Comparison of ENCODE assay signal across 22 cellular contexts in the genomic region with DNA sequence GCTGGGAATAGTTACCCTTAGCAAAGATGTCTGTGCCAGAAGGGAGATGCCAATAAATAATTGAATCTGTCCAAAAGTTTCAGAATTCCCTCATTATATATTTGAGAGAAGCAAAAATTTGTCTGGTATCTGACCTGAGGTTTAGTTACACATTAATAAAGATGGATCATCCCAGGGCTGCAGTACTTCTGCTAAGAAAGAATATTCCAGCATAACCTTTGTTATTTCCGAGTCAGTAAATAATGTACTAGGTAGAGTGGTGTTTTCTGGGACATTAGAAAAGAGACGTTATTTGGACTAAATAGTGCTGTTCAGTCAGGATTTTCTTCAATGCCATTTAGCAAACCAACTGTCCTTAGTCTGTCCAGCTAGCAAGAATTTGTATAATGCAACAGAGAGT. TPM values are rescaled to one million over a fixed set of nuclear protein-coding genes. Genes with fewer than 3 reads are reported as not detected.
DNase-seq lines count a peak whose midpoint lies in the region; ATAC-seq and TF ChIP-seq lines count a peak whose summit lies in the region.
"Had no signal": no experiment of that assay in that cellular context is flagged by ENCODE, and none has a peak within 500 bp of the region (broad histone marks: within the 10 kb centered on the region; RNA-seq: fewer than 3 reads in every experiment).

No MANE protein-coding gene starts in this region.

- H3K27ac ChIP-seq in esophagus muscularis mucosa (replicated peaks in 1 of 4) (peak overlapping the region; percentile 18 to 75 (median 72)), muscle layer of duodenum (ENCODE audit: low read length) (peak overlapping the region; percentile 41), transverse colon (peak overlapping the region; percentile 57 to 70 (median 63))
- H3K27ac ChIP-seq: C4-2B, neural progenitor cell, suprapubic skin had no signal

- H3K4me3 Mint-ChIP-seq in T-helper 17 cell = no peak overlapping the region
- H3K4me3 Mint-ChIP-seq: activated naive CD8-positive, alpha-beta T cell; neural progenitor cell had no signal

- WGBS in esophagus muscularis mucosa = 47% methylated on average over 2 of the region's 2 CpGs
- 44 to 50% methylated on average over 2 of the region's 2 CpGs for WGBS in transverse colon (ENCODE audit: low coverage in 1 of 2), 2 donors

- H3K4me1 Mint-ChIP-seq in T-helper 17 cell = peaks cover 40% of the 10 kb centered on the region

- H3K27ac Mint-ChIP-seq in T-helper 17 cell = peak overlapping the region; percentile 14
- H3K27ac Mint-ChIP-seq: neural progenitor cell had no signal

- TF ChIP-seq CTCF in esophagus muscularis mucosa (IDR thresholded peaks at IDR 0.05) (no peak), transverse colon (IDR thresholded peaks at IDR 0.05) (no peak)

- no peaks in the 10 kb centered on the region for H3K36me3 Mint-ChIP-seq in T-helper 17 cell (ENCODE audit: low read depth)
- H3K36me3 Mint-ChIP-seq: activated naive CD8-positive, alpha-beta T cell had no signal

- H3K9me3 ChIP-seq in T-helper 17 cell (ENCODE audit: control insufficient read depth, low read length, poor library complexity, severe bottlenecking) = no peaks in the 10 kb centered on the region
- H3K9me3 ChIP-seq in esophagus muscularis mucosa = no peaks in the 10 kb centered on the region
- H3K9me3 ChIP-seq in muscle layer of duodenum (ENCODE audit: control insufficient read depth in 1 of 2, low read length in 2 of 2) = no peaks in the 10 kb centered on the region
- no peaks in the 10 kb centered on the region for H3K9me3 ChIP-seq in transverse colon
- H3K9me3 ChIP-seq: right atrium auricular region, SK-N-SH, suprapubic skin had no signal

- ATAC-seq in T-helper 17 cell = no peak
- ATAC-seq: HCT116 had no signal

- H3K4me1 ChIP-seq in esophagus muscularis mucosa (peaks cover 90 to 97% (median 96%) of the 10 kb centered on the region in 4 donors), muscle layer of duodenum (ENCODE audit: control insufficient read depth in 1 of 2, insufficient read depth in 2 of 2, low read length in 2 of 2) (peaks cover 34 to 70% of the 10 kb centered on the region in 2 donors), transverse colon (peaks cover 55 to 96% (median 67%) of the 10 kb centered on the region in 4 donors)

- in situ Hi-C loops in transverse colon (cut with MboI; ENCODE audit: low pct_ligation_motif_present in 1 of 4, low pct_unique_long_range_greater_than_20kb in 1 of 4, low sequenced_read_pairs in 3 of 4) = no loop called here

- H3K36me3 ChIP-seq in esophagus muscularis mucosa = no peaks in the 10 kb centered on the region
- H3K36me3 ChIP-seq in muscle layer of duodenum (ENCODE audit: control insufficient read depth in 1 of 2, insufficient read depth in 2 of 2, low read length in 2 of 2) = no peaks in the 10 kb centered on the region
- H3K36me3 ChIP-seq in transverse colon = no peaks in the 10 kb centered on the region
- H3K36me3 ChIP-seq: neural progenitor cell, right atrium auricular region had no signal

- H3K27me3 ChIP-seq in esophagus muscularis mucosa = no peaks in the 10 kb centered on the region
- H3K27me3 ChIP-seq in muscle layer of duodenum (ENCODE audit: low read depth, low read length) = no peaks in the 10 kb centered on the region
- H3K27me3 ChIP-seq in transverse colon = no peaks in the 10 kb centered on the region
- H3K27me3 ChIP-seq: neural progenitor cell, right atrium auricular region, suprapubic skin had no signal

- intact Hi-C loops in esophagus muscularis mucosa (cut with DNase I) = no loop called here
- intact Hi-C loops in transverse colon (cut with DNase I; ENCODE audit: low total_unique reads) = loop anchor here (10.0 kb wide), 1 partner anchor 105 kb away; no protein-coding TSS in a partner anchor

- TF ChIP-seq POLR2A in esophagus muscularis mucosa (IDR thresholded peaks at IDR 0.05; ENCODE audit: low read depth) (no peak), transverse colon (IDR thresholded peaks at IDR 0.05) (no peak)

- TF ChIP-seq EP300 in esophagus muscularis mucosa (IDR thresholded peaks at IDR 0.05) (no peak), transverse colon (IDR thresholded peaks at IDR 0.05; ENCODE audit: low read depth) (no peak)

- H3K4me3 ChIP-seq in esophagus muscularis mucosa (no peak overlapping the region), muscle layer of duodenum (ENCODE audit: low read depth in 1 of 2, low read length in 2 of 2) (no peak overlapping the region), transverse colon (no peak overlapping the region)
- H3K4me3 ChIP-seq: neural progenitor cell, suprapubic skin had no signal

- H3K27me3 Mint-ChIP-seq in T-helper 17 cell = no peaks in the 10 kb centered on the region
- H3K27me3 Mint-ChIP-seq: activated naive CD8-positive, alpha-beta T cell had no signal

- DNase-seq in T-helper 17 cell = no peak
- DNase-seq in esophagus muscularis mucosa (ENCODE audit: extremely low spot score) = no peak
- no peak for DNase-seq in transverse colon
- no peak for DNase-seq in NOMO-1 (lab: John Stamatoyannopoulos, UW; ENCODE audit: unreplicated experiment in 2 of 2)
- no peak for DNase-seq in stimulated activated CD4-positive, alpha-beta T cell treated with anti-CD3 and anti-CD28 coated beads, Interleukin-2, amount 100 ng/mL, for 48 hours
- DNase-seq in NCI-H446 treated with DMSO at 0.1 percent for 48 hours (lab: John Stamatoyannopoulos, UW) = no peak
- DNase-seq: activated CD4-positive, alpha-beta T cell treated with anti-CD3 and anti-CD28 coated beads, Interleukin-2, amount 50 U/mL, for 1 hour; DMS53; effector CD4-positive, alpha-beta T cell; Karpas-422; NCI-H1105 treated with DMSO at 0.1 percent for 48 hours; NCI-H446; OCI-M1; SK-N-SH; stimulated activated CD4-positive, alpha-beta T cell treated with anti-CD3 and anti-CD28 coated beads, Interleukin-1b, Interleukin-23, amount 100 ng/mL, for 48 hours had no signal

RNA-seq across cellular contexts. Expression of gene ADD1, which starts 26.5 kb away (rescaled TPM):
- total RNA-seq in T-helper 17 cell (100 to 1,000 TPM; 211 to 228 TPM), esophagus muscularis mucosa (100 to 1,000 TPM; 253 to 402 (median 311) TPM), transverse colon (100 to 1,000 TPM; 218 to 392 (median 299) TPM)
